ENCODE assay signal across 1 cellular context in the genomic region with DNA sequence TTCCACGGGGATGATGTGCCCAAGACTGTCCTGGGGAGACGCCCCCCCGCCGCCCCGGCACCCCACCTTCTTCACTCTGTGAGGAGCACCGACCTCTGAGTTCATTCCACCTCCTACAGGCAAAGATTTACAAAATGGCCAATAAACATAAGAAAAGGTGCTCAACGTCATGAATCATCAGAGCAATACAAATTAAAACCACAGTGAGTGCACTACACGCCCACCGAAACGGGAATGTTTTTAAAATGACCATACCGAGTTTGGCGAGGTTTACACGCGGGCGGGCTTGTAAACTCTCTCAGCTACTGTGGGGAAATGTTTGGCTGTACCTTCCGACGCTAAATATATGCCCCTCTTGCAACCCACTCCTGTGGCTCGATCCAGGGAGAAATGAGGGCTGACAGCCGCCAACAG.
TF ChIP-seq lines count a peak whose summit lies in the region.

No MANE protein-coding gene starts in this region.

TF ChIP-seq in H1, 55 proteins besides CTCF, POLR2A, EP300 and RAD21:
- TF ChIP-seq, protein P1, sequence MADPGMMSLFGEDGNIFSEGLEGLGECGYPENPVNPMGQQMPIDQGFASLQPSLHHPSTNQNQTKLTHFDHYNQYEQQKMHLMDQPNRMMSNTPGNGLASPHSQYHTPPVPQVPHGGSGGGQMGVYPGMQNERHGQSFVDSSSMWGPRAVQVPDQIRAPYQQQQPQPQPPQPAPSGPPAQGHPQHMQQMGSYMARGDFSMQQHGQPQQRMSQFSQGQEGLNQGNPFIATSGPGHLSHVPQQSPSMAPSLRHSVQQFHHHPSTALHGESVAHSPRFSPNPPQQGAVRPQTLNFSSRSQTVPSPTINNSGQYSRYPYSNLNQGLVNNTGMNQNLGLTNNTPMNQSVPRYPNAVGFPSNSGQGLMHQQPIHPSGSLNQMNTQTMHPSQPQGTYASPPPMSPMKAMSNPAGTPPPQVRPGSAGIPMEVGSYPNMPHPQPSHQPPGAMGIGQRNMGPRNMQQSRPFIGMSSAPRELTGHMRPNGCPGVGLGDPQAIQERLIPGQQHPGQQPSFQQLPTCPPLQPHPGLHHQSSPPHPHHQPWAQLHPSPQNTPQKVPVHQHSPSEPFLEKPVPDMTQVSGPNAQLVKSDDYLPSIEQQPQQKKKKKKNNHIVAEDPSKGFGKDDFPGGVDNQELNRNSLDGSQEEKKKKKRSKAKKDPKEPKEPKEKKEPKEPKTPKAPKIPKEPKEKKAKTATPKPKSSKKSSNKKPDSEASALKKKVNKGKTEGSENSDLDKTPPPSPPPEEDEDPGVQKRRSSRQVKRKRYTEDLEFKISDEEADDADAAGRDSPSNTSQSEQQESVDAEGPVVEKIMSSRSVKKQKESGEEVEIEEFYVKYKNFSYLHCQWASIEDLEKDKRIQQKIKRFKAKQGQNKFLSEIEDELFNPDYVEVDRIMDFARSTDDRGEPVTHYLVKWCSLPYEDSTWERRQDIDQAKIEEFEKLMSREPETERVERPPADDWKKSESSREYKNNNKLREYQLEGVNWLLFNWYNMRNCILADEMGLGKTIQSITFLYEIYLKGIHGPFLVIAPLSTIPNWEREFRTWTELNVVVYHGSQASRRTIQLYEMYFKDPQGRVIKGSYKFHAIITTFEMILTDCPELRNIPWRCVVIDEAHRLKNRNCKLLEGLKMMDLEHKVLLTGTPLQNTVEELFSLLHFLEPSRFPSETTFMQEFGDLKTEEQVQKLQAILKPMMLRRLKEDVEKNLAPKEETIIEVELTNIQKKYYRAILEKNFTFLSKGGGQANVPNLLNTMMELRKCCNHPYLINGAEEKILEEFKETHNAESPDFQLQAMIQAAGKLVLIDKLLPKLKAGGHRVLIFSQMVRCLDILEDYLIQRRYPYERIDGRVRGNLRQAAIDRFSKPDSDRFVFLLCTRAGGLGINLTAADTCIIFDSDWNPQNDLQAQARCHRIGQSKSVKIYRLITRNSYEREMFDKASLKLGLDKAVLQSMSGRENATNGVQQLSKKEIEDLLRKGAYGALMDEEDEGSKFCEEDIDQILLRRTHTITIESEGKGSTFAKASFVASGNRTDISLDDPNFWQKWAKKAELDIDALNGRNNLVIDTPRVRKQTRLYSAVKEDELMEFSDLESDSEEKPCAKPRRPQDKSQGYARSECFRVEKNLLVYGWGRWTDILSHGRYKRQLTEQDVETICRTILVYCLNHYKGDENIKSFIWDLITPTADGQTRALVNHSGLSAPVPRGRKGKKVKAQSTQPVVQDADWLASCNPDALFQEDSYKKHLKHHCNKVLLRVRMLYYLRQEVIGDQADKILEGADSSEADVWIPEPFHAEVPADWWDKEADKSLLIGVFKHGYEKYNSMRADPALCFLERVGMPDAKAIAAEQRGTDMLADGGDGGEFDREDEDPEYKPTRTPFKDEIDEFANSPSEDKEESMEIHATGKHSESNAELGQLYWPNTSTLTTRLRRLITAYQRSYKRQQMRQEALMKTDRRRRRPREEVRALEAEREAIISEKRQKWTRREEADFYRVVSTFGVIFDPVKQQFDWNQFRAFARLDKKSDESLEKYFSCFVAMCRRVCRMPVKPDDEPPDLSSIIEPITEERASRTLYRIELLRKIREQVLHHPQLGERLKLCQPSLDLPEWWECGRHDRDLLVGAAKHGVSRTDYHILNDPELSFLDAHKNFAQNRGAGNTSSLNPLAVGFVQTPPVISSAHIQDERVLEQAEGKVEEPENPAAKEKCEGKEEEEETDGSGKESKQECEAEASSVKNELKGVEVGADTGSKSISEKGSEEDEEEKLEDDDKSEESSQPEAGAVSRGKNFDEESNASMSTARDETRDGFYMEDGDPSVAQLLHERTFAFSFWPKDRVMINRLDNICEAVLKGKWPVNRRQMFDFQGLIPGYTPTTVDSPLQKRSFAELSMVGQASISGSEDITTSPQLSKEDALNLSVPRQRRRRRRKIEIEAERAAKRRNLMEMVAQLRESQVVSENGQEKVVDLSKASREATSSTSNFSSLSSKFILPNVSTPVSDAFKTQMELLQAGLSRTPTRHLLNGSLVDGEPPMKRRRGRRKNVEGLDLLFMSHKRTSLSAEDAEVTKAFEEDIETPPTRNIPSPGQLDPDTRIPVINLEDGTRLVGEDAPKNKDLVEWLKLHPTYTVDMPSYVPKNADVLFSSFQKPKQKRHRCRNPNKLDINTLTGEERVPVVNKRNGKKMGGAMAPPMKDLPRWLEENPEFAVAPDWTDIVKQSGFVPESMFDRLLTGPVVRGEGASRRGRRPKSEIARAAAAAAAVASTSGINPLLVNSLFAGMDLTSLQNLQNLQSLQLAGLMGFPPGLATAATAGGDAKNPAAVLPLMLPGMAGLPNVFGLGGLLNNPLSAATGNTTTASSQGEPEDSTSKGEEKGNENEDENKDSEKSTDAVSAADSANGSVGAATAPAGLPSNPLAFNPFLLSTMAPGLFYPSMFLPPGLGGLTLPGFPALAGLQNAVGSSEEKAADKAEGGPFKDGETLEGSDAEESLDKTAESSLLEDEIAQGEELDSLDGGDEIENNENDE (IDR thresholded peaks at IDR 0.05; ENCODE audit: insufficient replicate concordance, low read length): no peak
- TF ChIP-seq EZH2 (IDR thresholded peaks at IDR 0.05; ENCODE audit: low read depth, low read length, severe bottlenecking) (no peak), TBP (IDR thresholded peaks at IDR 0.05; ENCODE audit: low read depth, low read length) (no peak), CBX8 (IDR thresholded peaks at IDR 0.05; ENCODE audit: borderline replicate concordance, low read depth, low read length) (no peak), RFX5 (IDR thresholded peaks at IDR 0.05; ENCODE audit: borderline replicate concordance, low read depth, low read length) (no peak), POU5F1 (IDR thresholded peaks at IDR 0.05; ENCODE audit: low read depth, low read length) (no peak), CTBP2 (IDR thresholded peaks at IDR 0.05; ENCODE audit: borderline replicate concordance, insufficient read depth, insufficient read length, low read length) (no peak), HDAC6 (IDR thresholded peaks at IDR 0.05; ENCODE audit: low read depth, low read length) (no peak), GABPA (IDR thresholded peaks at IDR 0.05; ENCODE audit: borderline replicate concordance, insufficient read depth, low read length) (no peak), ASH2L (IDR thresholded peaks at IDR 0.05; ENCODE audit: low read length) (no peak), CHD1 (IDR thresholded peaks at IDR 0.05; ENCODE audit: low read depth, low read length) (no peak), NANOG (IDR thresholded peaks at IDR 0.05; ENCODE audit: insufficient read depth, low read depth, low read length, poor library complexity, severe bottlenecking) (no peak), SUZ12 (IDR thresholded peaks at IDR 0.05; ENCODE audit: low read length) (no peak), BCL11A (IDR thresholded peaks at IDR 0.05; ENCODE audit: low read depth in 2 of 2, low read length in 2 of 2) (no peak), TCF12 (IDR thresholded peaks at IDR 0.05; ENCODE audit: low read depth, low read length) (no peak), CHD2 (IDR thresholded peaks at IDR 0.05; ENCODE audit: low read length) (no peak), KDM5A (IDR thresholded peaks at IDR 0.05; ENCODE audit: low read length) (no peak)
- TF ChIP-seq, protein P2, sequence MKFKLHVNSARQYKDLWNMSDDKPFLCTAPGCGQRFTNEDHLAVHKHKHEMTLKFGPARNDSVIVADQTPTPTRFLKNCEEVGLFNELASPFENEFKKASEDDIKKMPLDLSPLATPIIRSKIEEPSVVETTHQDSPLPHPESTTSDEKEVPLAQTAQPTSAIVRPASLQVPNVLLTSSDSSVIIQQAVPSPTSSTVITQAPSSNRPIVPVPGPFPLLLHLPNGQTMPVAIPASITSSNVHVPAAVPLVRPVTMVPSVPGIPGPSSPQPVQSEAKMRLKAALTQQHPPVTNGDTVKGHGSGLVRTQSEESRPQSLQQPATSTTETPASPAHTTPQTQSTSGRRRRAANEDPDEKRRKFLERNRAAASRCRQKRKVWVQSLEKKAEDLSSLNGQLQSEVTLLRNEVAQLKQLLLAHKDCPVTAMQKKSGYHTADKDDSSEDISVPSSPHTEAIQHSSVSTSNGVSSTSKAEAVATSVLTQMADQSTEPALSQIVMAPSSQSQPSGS (IDR thresholded peaks at IDR 0.05; ENCODE audit: low read length): no peak
- TF ChIP-seq, protein P3, sequence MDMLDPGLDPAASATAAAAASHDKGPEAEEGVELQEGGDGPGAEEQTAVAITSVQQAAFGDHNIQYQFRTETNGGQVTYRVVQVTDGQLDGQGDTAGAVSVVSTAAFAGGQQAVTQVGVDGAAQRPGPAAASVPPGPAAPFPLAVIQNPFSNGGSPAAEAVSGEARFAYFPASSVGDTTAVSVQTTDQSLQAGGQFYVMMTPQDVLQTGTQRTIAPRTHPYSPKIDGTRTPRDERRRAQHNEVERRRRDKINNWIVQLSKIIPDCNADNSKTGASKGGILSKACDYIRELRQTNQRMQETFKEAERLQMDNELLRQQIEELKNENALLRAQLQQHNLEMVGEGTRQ (IDR thresholded peaks at IDR 0.05; ENCODE audit: low read length): no peak
- TF ChIP-seq, protein P4, sequence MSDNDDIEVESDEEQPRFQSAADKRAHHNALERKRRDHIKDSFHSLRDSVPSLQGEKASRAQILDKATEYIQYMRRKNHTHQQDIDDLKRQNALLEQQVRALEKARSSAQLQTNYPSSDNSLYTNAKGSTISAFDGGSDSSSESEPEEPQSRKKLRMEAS (IDR thresholded peaks at IDR 0.05): no peak
